30 cellular contexts compared by ENCODE assay signal in genomic region chr9:93002700-93003099, GRCh38. TPM values are rescaled to one million over a fixed set of nuclear protein-coding genes. Genes with fewer than 3 reads are reported as not detected.
DNase-seq lines count a peak whose midpoint lies in the region; ATAC-seq and FAIRE-seq lines count a peak whose summit lies in the region.
"Had no signal": no experiment of that assay in that cellular context is flagged by ENCODE, and none has a peak within 500 bp of the region (broad histone marks: within the 10 kb centered on the region; RNA-seq: fewer than 3 reads in every experiment).

No MANE protein-coding gene starts in this region.

- H3K9me3 ChIP-seq in CD8-positive, alpha-beta memory T cell (ENCODE audit: low read length) = no peaks in the 10 kb centered on the region
- H3K9me3 ChIP-seq: adrenal gland had no signal

- H3K27me3 Mint-ChIP-seq in activated T-cell treated with anti-CD3 and anti-CD28 coated beads, Interleukin-2, amount 50 U/mL, for 24 hours = no peaks in the 10 kb centered on the region
- H3K27me3 Mint-ChIP-seq in activated T-cell treated with anti-CD3 and anti-CD28 coated beads, Interleukin-2, amount 50 U/mL, for 4 hours (ENCODE audit: low read depth) = no peaks in the 10 kb centered on the region
- no peaks in the 10 kb centered on the region for H3K27me3 Mint-ChIP-seq in CD8-positive, alpha-beta memory T cell
- H3K27me3 Mint-ChIP-seq in naive thymus-derived CD8-positive, alpha-beta T cell = no peaks in the 10 kb centered on the region
- H3K27me3 Mint-ChIP-seq: B cell, brain, naive B cell had no signal

- CTCF ChIA-PET in CD8-positive, alpha-beta memory T cell (lab: Charles Lee) = interaction anchor here (0.9 to 5.9 kb wide), 20 partner anchors 11 to 239 kb away, joined by 3 to 52 read pairs (median 8); no protein-coding TSS in a partner anchor

- POLR2A ChIA-PET in CD8-positive, alpha-beta memory T cell (lab: Charles Lee) = interaction anchor here (0.7 to 1.7 kb wide), 4 partner anchors 11 to 66 kb away, joined by 3 to 8 read pairs (median 5); no protein-coding TSS in a partner anchor
- POLR2A ChIA-PET in naive thymus-derived CD8-positive, alpha-beta T cell (lab: Charles Lee) = interaction anchor here (0.6 to 6.5 kb wide), 22 partner anchors 11 to 131 kb away, joined by 3 to 77 read pairs (median 8); partner anchors contain the start of genes CARD19 and NINJ1

- peaks cover 48% of the 10 kb centered on the region for H3K4me1 ChIP-seq in CD8-positive, alpha-beta memory T cell (ENCODE audit: insufficient read depth, low read length)
- H3K4me1 ChIP-seq: adrenal gland had no signal

- peaks cover 58% of the 10 kb centered on the region for H3K4me1 Mint-ChIP-seq in activated T-cell treated with anti-CD3 and anti-CD28 coated beads, Interleukin-2, amount 50 U/mL, for 24 hours (ENCODE audit: low read depth)
- peaks cover 56% of the 10 kb centered on the region for H3K4me1 Mint-ChIP-seq in activated T-cell treated with anti-CD3 and anti-CD28 coated beads, Interleukin-2, amount 50 U/mL, for 4 hours (ENCODE audit: low read depth)
- H3K4me1 Mint-ChIP-seq in CD8-positive, alpha-beta memory T cell = peaks cover 57 to 68% (median 58%) of the 10 kb centered on the region in 3 donors
- H3K4me1 Mint-ChIP-seq in naive thymus-derived CD8-positive, alpha-beta T cell = peaks cover 29 to 73% (median 63%) of the 10 kb centered on the region in 4 donors
- H3K4me1 Mint-ChIP-seq: brain had no signal

- H3K36me3 Mint-ChIP-seq in activated T-cell treated with anti-CD3 and anti-CD28 coated beads, Interleukin-2, amount 50 U/mL, for 24 hours (ENCODE audit: low read depth) = peaks cover 89% of the 10 kb centered on the region
- peaks cover 39% of the 10 kb centered on the region for H3K36me3 Mint-ChIP-seq in activated T-cell treated with anti-CD3 and anti-CD28 coated beads, Interleukin-2, amount 50 U/mL, for 4 hours (ENCODE audit: insufficient read depth)
- H3K36me3 Mint-ChIP-seq in CD8-positive, alpha-beta memory T cell = peaks cover 26 to 83% (median 26%) of the 10 kb centered on the region in 3 donors
- H3K36me3 Mint-ChIP-seq in activated naive CD4-positive, alpha-beta T cell treated with anti-CD3 and anti-CD28 coated beads, Interleukin-2, amount 50 U/mL, for 72 hours = peaks cover 18 to 67% of the 10 kb centered on the region in 2 donors
- H3K36me3 Mint-ChIP-seq in naive thymus-derived CD8-positive, alpha-beta T cell = peaks cover 6 to 90% (median 33%) of the 10 kb centered on the region in 3 donors

- no peak for ATAC-seq in activated T-cell treated with anti-CD3 and anti-CD28 coated beads, Interleukin-2, amount 50 U/mL, for 4 hours
- no peak for ATAC-seq in activated naive CD4-positive, alpha-beta T cell treated with anti-CD3 and anti-CD28 coated beads, Interleukin-2, amount 50 U/mL, for 72 hours
- ATAC-seq in naive thymus-derived CD8-positive, alpha-beta T cell = no peak
- ATAC-seq: Right ventricle myocardium inferior had no signal

- no peak overlapping the region for H3K4me3 Mint-ChIP-seq in activated T-cell treated with anti-CD3 and anti-CD28 coated beads, Interleukin-2, amount 50 U/mL, for 24 hours
- H3K4me3 Mint-ChIP-seq in activated T-cell treated with anti-CD3 and anti-CD28 coated beads, Interleukin-2, amount 50 U/mL, for 4 hours = no peak overlapping the region
- H3K4me3 Mint-ChIP-seq in CD8-positive, alpha-beta memory T cell = peak overlapping the region in 1 of 7 donors; percentile 17
- H3K4me3 Mint-ChIP-seq in naive thymus-derived CD8-positive, alpha-beta T cell = peak overlapping the region in 3 of 10 donors; percentile 49 to 62 (median 58)
- H3K4me3 Mint-ChIP-seq: B cell, brain, mesothelial cell of epicardium, naive B cell, WTC11 had no signal

- no peak for FAIRE-seq in urothelium cell line (lab: Jason Lieb, UNC)
- FAIRE-seq: GM19239, islet of Langerhans had no signal

- peak overlapping the region; percentile 85 for H3K27ac Mint-ChIP-seq in activated T-cell treated with anti-CD3 and anti-CD28 coated beads, Interleukin-2, amount 50 U/mL, for 24 hours
- peak overlapping the region; percentile 34 to 99 (median 90) for H3K27ac Mint-ChIP-seq in CD8-positive, alpha-beta memory T cell
- peak overlapping the region; percentile 44 to 83 for H3K27ac Mint-ChIP-seq in activated naive CD4-positive, alpha-beta T cell treated with anti-CD3 and anti-CD28 coated beads, Interleukin-2, amount 50 U/mL, for 72 hours
- peak overlapping the region; percentile 80 to 97 (median 92) for H3K27ac Mint-ChIP-seq in naive thymus-derived CD8-positive, alpha-beta T cell
- H3K27ac Mint-ChIP-seq: brain, mesothelial cell of epicardium, WTC11 had no signal

- no peaks in the 10 kb centered on the region for H3K27me3 ChIP-seq in CD8-positive, alpha-beta memory T cell (ENCODE audit: insufficient read depth, low read length, poor library complexity, severe bottlenecking)
- H3K27me3 ChIP-seq: adrenal gland had no signal

- H3K27ac ChIP-seq in CD8-positive, alpha-beta memory T cell (ENCODE audit: low read depth, low read length) = no peak overlapping the region
- H3K27ac ChIP-seq: adrenal gland, epithelial cell of prostate, left ventricle myocardium inferior had no signal

- no peak for DNase-seq in activated T-cell treated with anti-CD3 and anti-CD28 coated beads, Interleukin-2, amount 50 U/mL, for 24 hours
- DNase-seq in activated T-cell treated with anti-CD3 and anti-CD28 coated beads, Interleukin-2, amount 50 U/mL, for 4 hours = no peak
- DNase-seq in CD8-positive, alpha-beta memory T cell = no peak
- peak in 1 of 2 donors; percentile 33 for DNase-seq in activated naive CD4-positive, alpha-beta T cell treated with anti-CD3 and anti-CD28 coated beads, Interleukin-2, amount 50 U/mL, for 72 hours (ENCODE audit: low spot score in 2 of 2)
- no peak for DNase-seq in naive thymus-derived CD8-positive, alpha-beta T cell
- DNase-seq in NCI-H187 (lab: John Stamatoyannopoulos, UW) = no peak
- no peak for DNase-seq in SKM-1 (lab: John Stamatoyannopoulos, UW; ENCODE audit: unreplicated experiment)
- DNase-seq in urothelium cell line (ENCODE audit: low spot score) = no peak
- DNase-seq: adrenal gland, COR-L47, DMS79 treated with DMSO at 0.1 percent for 48 hours, H7, left ventricle myocardium inferior, naive B cell, NCI-H1092, NCI-H1694 treated with DMSO at 0.1 percent for 48 hours, NCI-H2171 treated with DMSO at 0.1 percent for 48 hours, NCI-H524, PC-3, T1000, trophoblast cell had no signal

- no peak overlapping the region for H3K4me3 ChIP-seq in CD8-positive, alpha-beta memory T cell (ENCODE audit: low read length)
- H3K4me3 ChIP-seq: adrenal gland, left ventricle myocardium inferior had no signal

- peaks cover 3% of the 10 kb centered on the region for H3K9me3 Mint-ChIP-seq in activated T-cell treated with anti-CD3 and anti-CD28 coated beads, Interleukin-2, amount 50 U/mL, for 24 hours
- H3K9me3 Mint-ChIP-seq in activated T-cell treated with anti-CD3 and anti-CD28 coated beads, Interleukin-2, amount 50 U/mL, for 4 hours = peaks cover 3% of the 10 kb centered on the region
- peaks cover 2 to 15% (median 7%) of the 10 kb centered on the region in 5 donors for H3K9me3 Mint-ChIP-seq in CD8-positive, alpha-beta memory T cell
- peaks cover 0 to 13% of the 10 kb centered on the region in 2 donors for H3K9me3 Mint-ChIP-seq in activated naive CD4-positive, alpha-beta T cell treated with anti-CD3 and anti-CD28 coated beads, Interleukin-2, amount 50 U/mL, for 72 hours
- peaks cover 0 to 28% (median 10%) of the 10 kb centered on the region in 9 donors for H3K9me3 Mint-ChIP-seq in naive thymus-derived CD8-positive, alpha-beta T cell

- peaks cover 28% of the 10 kb centered on the region for H3K36me3 ChIP-seq in CD8-positive, alpha-beta memory T cell (ENCODE audit: insufficient read depth, low read length)
- H3K36me3 ChIP-seq: adrenal gland had no signal

RNA-seq across cellular contexts. Expression of gene FGD3, which starts 55.4 kb away (rescaled TPM):
- total RNA-seq in activated T-cell treated with anti-CD3 and anti-CD28 coated beads, Interleukin-2, amount 50 U/mL, for 4 hours = 10 to 100 TPM; 32.5 to 36.3 (median 32.6) TPM
- 10 to 100 TPM; 54.6 to 56.5 TPM for total RNA-seq in CD8-positive, alpha-beta memory T cell
- 134 TPM for polyA plus RNA-seq in CD8-positive, alpha-beta memory T cell
- total RNA-seq in activated naive CD4-positive, alpha-beta T cell treated with anti-CD3 and anti-CD28 coated beads, Interleukin-2, amount 50 U/mL, for 72 hours = 10 to 100 TPM; 49.7 to 61.0 TPM
- total RNA-seq in naive thymus-derived CD8-positive, alpha-beta T cell = 100 to 1,000 TPM; 329 to 330 TPM
- polyA plus RNA-seq in naive thymus-derived CD8-positive, alpha-beta T cell = 100 to 1,000 TPM in 2 of 3 donors, 10 to 100 TPM in 1; 64.2 to 161 (median 103) TPM
- total RNA-seq: osteoblast had no signal

RNA-seq across cellular contexts. Expression of gene SUSD3, which starts 55.8 kb away (rescaled TPM):
- 1 to 10 TPM; 7.7 to 9.5 (median 9.4) TPM for total RNA-seq in activated T-cell treated with anti-CD3 and anti-CD28 coated beads, Interleukin-2, amount 50 U/mL, for 4 hours
- 10 to 100 TPM; 11.3 to 12.3 TPM for total RNA-seq in CD8-positive, alpha-beta memory T cell
- polyA plus RNA-seq in CD8-positive, alpha-beta memory T cell = 103 TPM
- 10 to 100 TPM; 70.7 to 81.9 TPM for total RNA-seq in activated naive CD4-positive, alpha-beta T cell treated with anti-CD3 and anti-CD28 coated beads, Interleukin-2, amount 50 U/mL, for 72 hours
- total RNA-seq in naive thymus-derived CD8-positive, alpha-beta T cell = 10 to 100 TPM; 62.1 to 64.0 TPM
- polyA plus RNA-seq in naive thymus-derived CD8-positive, alpha-beta T cell = 100 to 1,000 TPM in 2 of 3 donors, 10 to 100 TPM in 1; 86.7 to 208 (median 145) TPM

Comparison
In these comparisons a context has a peak if more than half of its experiments do, and no peak if none do; other contexts are left out.
1. RNA of gene FGD3, which starts 55.4 kb away (total RNA-seq): 329 to 330 TPM in naive thymus-derived CD8-positive, alpha-beta T cell; 49.7 to 61.0 TPM in activated naive CD4-positive, alpha-beta T cell treated with anti-CD3 and anti-CD28 coated beads, Interleukin-2, amount 50 U/mL, for 72 hours, 54.6 to 56.5 TPM in CD8-positive, alpha-beta memory T cell and 32.5 to 36.3 TPM in activated T-cell treated with anti-CD3 and anti-CD28 coated beads, Interleukin-2, amount 50 U/mL, for 4 hours; every median in the first group is over 4 times any median in the second.
2. RNA of gene SUSD3, which starts 55.8 kb away (total RNA-seq): 70.7 to 81.9 TPM in activated naive CD4-positive, alpha-beta T cell treated with anti-CD3 and anti-CD28 coated beads, Interleukin-2, amount 50 U/mL, for 72 hours and 62.1 to 64.0 TPM in naive thymus-derived CD8-positive, alpha-beta T cell; 11.3 to 12.3 TPM in CD8-positive, alpha-beta memory T cell and 7.7 to 9.5 TPM in activated T-cell treated with anti-CD3 and anti-CD28 coated beads, Interleukin-2, amount 50 U/mL, for 4 hours; every median in the first group is over 4 times any median in the second.
3. Peak in every context shown above with its lines, with median percentiles within 50 percentile points of each other: H3K27ac Mint-ChIP-seq.